8 cellular contexts compared by ENCODE assay signal in the genomic region with DNA sequence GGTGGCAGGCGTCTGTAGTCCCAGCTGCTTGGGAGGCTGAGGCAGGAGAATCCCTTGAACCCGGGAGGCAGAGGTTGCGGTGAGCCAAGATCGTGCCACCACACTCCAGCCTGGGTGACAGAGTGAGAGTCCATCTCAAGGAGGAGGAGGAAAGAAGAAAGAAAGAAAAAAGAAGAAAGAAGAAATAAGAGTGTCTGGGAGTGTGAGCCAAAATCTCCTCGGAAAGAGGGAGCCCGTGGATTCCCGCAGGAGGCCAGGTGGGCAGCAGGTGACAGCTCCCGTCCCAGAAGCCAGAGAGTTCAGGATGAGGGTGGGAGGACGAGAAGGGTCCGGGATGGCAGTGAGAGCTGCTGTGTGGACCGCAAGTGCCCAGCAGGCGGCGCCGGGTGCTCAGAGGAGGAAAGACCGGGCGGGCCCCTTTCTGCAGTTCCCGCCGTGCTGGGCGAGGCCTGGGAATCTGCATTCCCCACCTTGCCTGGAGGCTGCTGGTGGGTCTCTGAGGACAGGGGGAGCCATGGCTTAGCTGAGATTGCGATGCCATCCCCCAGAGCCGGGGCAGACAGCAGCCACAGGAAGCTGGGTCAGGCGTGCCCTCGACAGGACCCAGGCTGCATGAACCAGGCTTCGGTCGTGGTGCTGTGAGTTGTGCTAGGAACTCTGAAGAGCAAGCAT. TPM values are rescaled to one million over a fixed set of nuclear protein-coding genes. Genes with fewer than 3 reads are reported as not detected.
DNase-seq lines count a peak whose midpoint lies in the region; ATAC-seq, FAIRE-seq and TF ChIP-seq lines count a peak whose summit lies in the region.

No MANE protein-coding gene starts in this region.

- peak; percentile 95 for TF ChIP-seq RAD21 in HepG2 (CRISPR knock-in tag; IDR thresholded peaks at IDR 0.05)

- DNase-seq in D341Med (ENCODE audit: low spot score) (peak; percentile 90), NCI-H446 (lab: John Stamatoyannopoulos, UW) (peak; percentile 56 to 72), cerebellum (ENCODE audit: low spot score) (peak; percentile 53), HepG2 (ENCODE audit: low spot score) (peak; percentile 54)
- DNase-seq in activated CD4-positive, alpha-beta T cell treated with anti-CD3 and anti-CD28 coated beads for 48 hours, result peak; percentile 82
- peak; percentile 39 for DNase-seq in stimulated activated CD8-positive, alpha-beta memory T cell treated with anti-CD3 and anti-CD28 coated beads, Interleukin-15, amount 100 ng/mL, for 24 hours (ENCODE audit: low read depth)

- no peak for TF ChIP-seq POLR2A in HepG2 (IDR thresholded peaks at IDR 0.05; ENCODE audit: insufficient read depth in 1 of 2, low read depth in 2 of 2, low read length in 2 of 2)

- TF ChIP-seq EP300 in HepG2 (IDR thresholded peaks at IDR 0.05; ENCODE audit: low read depth in 2 of 2, low read length in 2 of 2) (no peak), HepG2 (CRISPR knock-in tag; IDR thresholded peaks at IDR 0.05; ENCODE audit: borderline replicate concordance) (no peak)

- no peak overlapping the region for H3K9ac ChIP-seq in HepG2 (ENCODE audit: insufficient read depth, low read depth, low read length)

- H3K27ac ChIP-seq in HEK293 (ENCODE audit: extremely low read depth, low read depth, low read length) (no peak overlapping the region), HepG2 (ENCODE audit: extremely low read length, insufficient read depth, low read length) (no peak overlapping the region)

- ATAC-seq in HepG2, result peak; percentile 84
- no peak for ATAC-seq in GM18861 (IDR thresholded peaks at IDR 0.05; ENCODE audit: unreplicated experiment)

- H3K4me3 ChIP-seq in HEK293 (ENCODE audit: low read depth, low read length) (no peak overlapping the region), HepG2 (replicated peaks in 1 of 3; ENCODE audit: insufficient read depth in 1 of 3, low read depth in 2 of 3, low read length in 3 of 3) (no peak overlapping the region)

- no peaks in the 10 kb centered on the region for H3K79me2 ChIP-seq in HepG2 (ENCODE audit: insufficient read depth, low read length)

- no peak overlapping the region for H3K4me2 ChIP-seq in HepG2 (ENCODE audit: low read depth, low read length)

- H3K36me3 ChIP-seq in HEK293 (ENCODE audit: control insufficient read depth in 2 of 2, insufficient read depth in 1 of 2, low read length in 2 of 2), result no peaks in the 10 kb centered on the region
- no peaks in the 10 kb centered on the region for H3K36me3 ChIP-seq in HepG2 (replicated peaks in 1 of 2; ENCODE audit: control insufficient read depth in 1 of 2, insufficient read depth in 2 of 2, low read length in 2 of 2)

- H3K4me1 ChIP-seq in HEK293 (ENCODE audit: control insufficient read depth, insufficient read depth, low read length) (no peaks in the 10 kb centered on the region), HepG2 (ENCODE audit: insufficient read depth, low read length) (peaks cover 27% of the 10 kb centered on the region)

- FAIRE-seq in HepG2 (lab: Jason Lieb, UNC), result peak; percentile 36

- in situ Hi-C loops in HepG2 (cut with HindIII; ENCODE audit: extremely low pct_ligation_motif_present, low pct_unique_long_range_greater_than_20kb), result no loop called here

- peaks cover 3 to 26% of the 10 kb centered on the region in 2 experiments; a peak in 4 of 5 replicates for H3K27me3 ChIP-seq in HepG2 (ENCODE audit: control insufficient read depth in 1 of 2, insufficient read depth in 2 of 2, low read length in 2 of 2)

- H3K9me3 ChIP-seq in HEK293 (ENCODE audit: control insufficient read depth, insufficient read depth, low read depth, low read length) (no peaks in the 10 kb centered on the region), HepG2 (ENCODE audit: low read length) (no peaks in the 10 kb centered on the region)

- CTCF ChIA-PET in HEK293 (lab: Yijun Ruan, JAX), result interaction anchor here (0.6 to 3.4 kb wide), 24 partner anchors 10 to 743 kb away, joined by 3 to 39 read pairs (median 3); no protein-coding TSS in a partner anchor
- CTCF ChIA-PET in HepG2 (lab: Yijun Ruan, JAX; ENCODE audit: low intra/inter-chr PET ratio, low total read pairs), result interaction anchor here (0.7 to 3.3 kb wide), 4 partner anchors 10 to 48 kb away, joined by 3 to 15 read pairs (median 7); no protein-coding TSS in a partner anchor

- TF ChIP-seq CTCF in HEK293 (tag by site-specific recombination; IDR thresholded peaks at IDR 0.05), result peak; percentile 64
- peak; percentile 95 for TF ChIP-seq CTCF in HepG2 (CRISPR knock-in tag; IDR thresholded peaks at IDR 0.05)

- no peak overlapping the region for H2AFZ ChIP-seq in HepG2 (ENCODE audit: low read length)

- 19% methylated on average over 13 of the region's 25 CpGs for WGBS in HepG2 (ENCODE audit: low lambda C conversion rate)

- POLR2A ChIA-PET in HEK293 (lab: Yijun Ruan, JAX), result no interaction called here
- POLR2A ChIA-PET in HepG2 (lab: Yijun Ruan, JAX), result no interaction called here

- no TSS peak for BruUV-seq in HepG2 (replicated peaks; lab: Mats Ljungman, UMichigan)

- no peaks in the 10 kb centered on the region for H4K20me1 ChIP-seq in HepG2 (ENCODE audit: insufficient read depth, low read length)

- intact Hi-C loops in HepG2 (cut with micrococcal nuclease; ENCODE audit: unreplicated experiment), result loop anchor here (2.0 kb wide), 1 partner anchor 38 kb away; no protein-coding TSS in a partner anchor

TF ChIP-seq in HEK293, 187 proteins besides CTCF, POLR2A, EP300 and RAD21 (continues in another document):
- TF ChIP-seq ZBTB20 (tag by site-specific recombination; IDR thresholded peaks at IDR 0.05) (peak; percentile 56; the same call in 1 of the 2 replicates), ZEB2 (tag by site-specific recombination; IDR thresholded peaks at IDR 0.05) (no peak), ZNF701 (tag by site-specific recombination; IDR thresholded peaks at IDR 0.05) (no peak), ZNF202 (tag by site-specific recombination; IDR thresholded peaks at IDR 0.05; ENCODE audit: borderline replicate concordance) (no peak), ZFP69B (tag by site-specific recombination; IDR thresholded peaks at IDR 0.05) (0 out of 2 replicates have a peak, but pooled peaks have one; percentile 45)

TF ChIP-seq in HepG2, 621 proteins besides CTCF, POLR2A, EP300 and RAD21 (continues in another document):
- TF ChIP-seq SALL1 (CRISPR knock-in tag; IDR thresholded peaks at IDR 0.05) (peak; percentile 52; the same call in 1 of the 2 replicates), ZNF468 (CRISPR knock-in tag; IDR thresholded peaks at IDR 0.05) (no peak), MATR3 (CRISPR knock-in tag; IDR thresholded peaks at IDR 0.05) (no peak)

RNA-seq across cellular contexts. Expression of a gene that starts 17.1 kb away (rescaled TPM):
- total RNA-seq in cerebellum, result 2.4 TPM
- not detected in 2 replicates for total RNA-seq in HepG2 (2016; rRNA removed; fragmentation: Illumina TruSeq; extraction: Trizol)
- total RNA-seq in HepG2 (2016; cell fraction: cytosol; rRNA removed; fragmentation: Illumina TruSeq; extraction: Trizol; ENCODE audit: low read depth), result not detected in 2 replicates
- not detected in 2 replicates for total RNA-seq in HepG2 (2016; cell fraction: insoluble cytoplasmic fraction; rRNA removed; fragmentation: Illumina TruSeq; extraction: Trizol)
- total RNA-seq in HepG2 (2016; cell fraction: membrane; rRNA removed; fragmentation: Illumina TruSeq; extraction: Trizol), result not detected in 2 replicates
- not detected in 2 replicates for total RNA-seq in HepG2 (2016; cell fraction: nucleus; rRNA removed; fragmentation: Illumina TruSeq; extraction: Trizol)
- polyA plus RNA-seq in HepG2 (2011; rRNA removed), result 0.03 TPM in 1 of 2 replicates, not detected in the other
- polyA plus RNA-seq in HepG2 (2011; cell fraction: cytosol; rRNA removed), result 0.01 and 0.04 TPM in 2 replicates
- 0.18 and 0.26 TPM in 2 replicates for polyA plus RNA-seq in HepG2 (2011; cell fraction: nucleus; rRNA removed)
- polyA plus RNA-seq in HepG2 (2012), result 0.05 and 0.07 TPM in 2 replicates
- polyA plus RNA-seq in HepG2 (2016; cell fraction: cytosol; fragmentation: Illumina TruSeq; extraction: Trizol; ENCODE audit: low read depth), result not detected in 2 replicates
- polyA plus RNA-seq in HepG2 (2016; cell fraction: insoluble cytoplasmic fraction; fragmentation: Illumina TruSeq; extraction: Trizol; ENCODE audit: low read depth), result not detected in 2 replicates
- polyA plus RNA-seq in HepG2 (2016; cell fraction: membrane; fragmentation: Illumina TruSeq; extraction: Trizol; ENCODE audit: low read depth), result not detected in 2 replicates
- polyA plus RNA-seq in HepG2 (2016; cell fraction: nucleus; fragmentation: Illumina TruSeq; extraction: Trizol; ENCODE audit: insufficient read depth, low read depth), result not detected in 2 replicates
- 0.30 and 0.84 TPM in 2 replicates for polyA minus RNA-seq in HepG2 (2011; rRNA and poly(A)+ RNA removed; ENCODE audit: low replicate concordance)
- not detected in 2 replicates for polyA minus RNA-seq in HepG2 (2011; cell fraction: cytosol; rRNA and poly(A)+ RNA removed)
- 0.13 TPM in 1 of 2 replicates, not detected in the other for polyA minus RNA-seq in HepG2 (2011; cell fraction: nucleus; rRNA and poly(A)+ RNA removed)

RNA-seq across cellular contexts. Expression of a gene that starts 39.1 kb away (rescaled TPM):
- 60.5 TPM for total RNA-seq in cerebellum
- 21.5 and 26.3 TPM in 2 replicates for total RNA-seq in HepG2 (2016; rRNA removed; fragmentation: Illumina TruSeq; extraction: Trizol)
- total RNA-seq in HepG2 (2016; cell fraction: cytosol; rRNA removed; fragmentation: Illumina TruSeq; extraction: Trizol; ENCODE audit: low read depth), result 11.5 and 11.7 TPM in 2 replicates
- total RNA-seq in HepG2 (2016; cell fraction: insoluble cytoplasmic fraction; rRNA removed; fragmentation: Illumina TruSeq; extraction: Trizol), result 19.4 and 28.8 TPM in 2 replicates
- total RNA-seq in HepG2 (2016; cell fraction: membrane; rRNA removed; fragmentation: Illumina TruSeq; extraction: Trizol), result 34.4 and 35.6 TPM in 2 replicates
- 37.1 and 45.0 TPM in 2 replicates for total RNA-seq in HepG2 (2016; cell fraction: nucleus; rRNA removed; fragmentation: Illumina TruSeq; extraction: Trizol)
- 50.0 and 80.3 TPM in 2 replicates for polyA plus RNA-seq in HepG2 (2011; rRNA removed)
- 48.3 and 72.3 TPM in 2 replicates for polyA plus RNA-seq in HepG2 (2011; cell fraction: cytosol; rRNA removed)
- polyA plus RNA-seq in HepG2 (2011; cell fraction: nucleus; rRNA removed), result 227 and 315 TPM in 2 replicates
- 90.1 and 104 TPM in 2 replicates for polyA plus RNA-seq in HepG2 (2012)
- 11.1 and 11.5 TPM in 2 replicates for polyA plus RNA-seq in HepG2 (2016; cell fraction: cytosol; fragmentation: Illumina TruSeq; extraction: Trizol; ENCODE audit: low read depth)
- 52.7 and 63.6 TPM in 2 replicates for polyA plus RNA-seq in HepG2 (2016; cell fraction: insoluble cytoplasmic fraction; fragmentation: Illumina TruSeq; extraction: Trizol; ENCODE audit: low read depth)
- polyA plus RNA-seq in HepG2 (2016; cell fraction: membrane; fragmentation: Illumina TruSeq; extraction: Trizol; ENCODE audit: low read depth), result 49.3 and 52.2 TPM in 2 replicates
- 138 and 141 TPM in 2 replicates for polyA plus RNA-seq in HepG2 (2016; cell fraction: nucleus; fragmentation: Illumina TruSeq; extraction: Trizol; ENCODE audit: insufficient read depth, low read depth)
- polyA minus RNA-seq in HepG2 (2011; rRNA and poly(A)+ RNA removed; ENCODE audit: low replicate concordance), result 4.5 and 192 TPM in 2 replicates
- 91.4 and 94.8 TPM in 2 replicates for polyA minus RNA-seq in HepG2 (2011; cell fraction: cytosol; rRNA and poly(A)+ RNA removed)
- 41.0 and 47.5 TPM in 2 replicates for polyA minus RNA-seq in HepG2 (2011; cell fraction: nucleus; rRNA and poly(A)+ RNA removed)

Comparison
In these comparisons a context has a peak if more than half of its experiments do, and no peak if none do; other contexts are left out.
1. DNase-seq: peak in every context shown above with its lines; median percentile 90 in D341Med; 82 in activated CD4-positive, alpha-beta T cell treated with anti-CD3 and anti-CD28 coated beads for 48 hours; 64 in NCI-H446; 54 in HepG2; 53 in cerebellum; 39 in stimulated activated CD8-positive, alpha-beta memory T cell treated with anti-CD3 and anti-CD28 coated beads, Interleukin-15, amount 100 ng/mL, for 24 hours.